13 cellular contexts compared by ENCODE assay signal in the genomic region with DNA sequence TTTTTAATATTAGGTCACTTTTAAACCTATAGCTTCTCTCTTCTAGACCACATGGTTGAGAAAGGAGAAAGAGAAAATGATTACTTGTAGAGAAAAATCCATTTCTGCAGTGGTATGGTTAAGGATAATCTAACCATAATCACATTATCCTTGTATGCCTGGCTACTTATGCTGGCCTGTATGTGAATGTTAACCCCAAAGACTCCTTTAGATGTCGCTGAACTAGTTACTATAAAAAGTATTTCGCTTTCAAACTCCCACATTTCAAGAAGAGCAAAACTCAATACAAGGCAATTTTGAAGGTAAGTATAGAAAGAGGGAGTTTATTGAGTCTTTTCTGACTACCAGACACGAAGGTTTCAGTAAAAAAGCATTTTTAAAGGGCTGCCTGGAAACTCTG. TPM values are rescaled to one million over a fixed set of nuclear protein-coding genes. Genes with fewer than 3 reads are reported as not detected.
DNase-seq lines count a peak whose midpoint lies in the region; ATAC-seq and TF ChIP-seq lines count a peak whose summit lies in the region.
"Had no signal": no experiment of that assay in that cellular context is flagged by ENCODE, and none has a peak within 500 bp of the region (broad histone marks: within the 10 kb centered on the region; RNA-seq: fewer than 3 reads in every experiment).

No MANE protein-coding gene starts in this region.

- H3K36me3 Mint-ChIP-seq in MCF 10A (ENCODE audit: insufficient read depth, unreplicated experiment) = peaks cover 7% of the 10 kb centered on the region
- H3K36me3 Mint-ChIP-seq in stimulated activated memory B cell treated with anti-CD40 and anti-IgM and Interleukin-4, amounts not matched to agents 10 μg/mL and 1 μg/mL and 100 μg/mL, for 72 hours = peaks cover 8% of the 10 kb centered on the region

- BruUV-seq in MCF 10A (replicated peaks; lab: Mats Ljungman, UMichigan) (TSS peak; percentile 29), mammary epithelial cell (replicated peaks; lab: Mats Ljungman, UMichigan) (no TSS peak)

- TF ChIP-seq CTCF in MCF 10A (IDR thresholded peaks at IDR 0.05; ENCODE audit: unreplicated experiment) (no peak), mammary epithelial cell (conservative IDR thresholded peaks at IDR 0.05 in 1 of 2, IDR thresholded peaks at IDR 0.05 in 1 of 2; ENCODE audit: extremely low read depth in 1 of 2, insufficient read depth in 1 of 2, low read depth in 1 of 2, low read length in 2 of 2) (no peak)

- intact Hi-C loops in MCF 10A (cut with micrococcal nuclease) = no loop called here
- intact Hi-C loops in mammary epithelial cell (cut with micrococcal nuclease) = loop anchor here (5.0 kb wide), 1 partner anchor 62 kb away; the partner anchor contains the start of gene PDHB

- H3K27ac Mint-ChIP-seq in MCF 10A (ENCODE audit: low read depth, unreplicated experiment) = no peak overlapping the region
- H3K27ac Mint-ChIP-seq in stimulated activated memory B cell treated with anti-CD40 and anti-IgM and Interleukin-4, amounts not matched to agents 10 μg/mL and 1 μg/mL and 100 μg/mL, for 72 hours = no peak overlapping the region

- no peak overlapping the region for H3K4me2 ChIP-seq in mammary epithelial cell (ENCODE audit: insufficient read depth, low read depth, low read length)

- CTCF ChIA-PET in MCF 10A (lab: Yijun Ruan, JAX) (interaction anchor here (0.7 to 5.7 kb wide), 12 partner anchors 11 to 187 kb away, joined by 3 to 60 read pairs (median 14); partner anchors contain the start of genes HTD2 and PXK), mammary epithelial cell (lab: Charles Lee; ENCODE audit: low non-redundant PET) (no interaction called here)

- H3K4me1 Mint-ChIP-seq in MCF 10A (ENCODE audit: insufficient read depth, unreplicated experiment) = peaks cover 30% of the 10 kb centered on the region
- H3K4me1 Mint-ChIP-seq in stimulated activated memory B cell treated with anti-CD40 and anti-IgM and Interleukin-4, amounts not matched to agents 10 μg/mL and 1 μg/mL and 100 μg/mL, for 72 hours = peaks cover 53% of the 10 kb centered on the region

- peaks cover 24% of the 10 kb centered on the region for H3K79me2 ChIP-seq in mammary epithelial cell (ENCODE audit: insufficient read depth, low read length)

- in situ Hi-C loops in mammary epithelial cell (cut with MboI; ENCODE audit: low sequenced_read_pairs in 2 of 2) = no loop called here

- H2AFZ ChIP-seq in mammary epithelial cell (ENCODE audit: low read depth, low read length) = no peak overlapping the region

- no peaks in the 10 kb centered on the region for H3K9me3 ChIP-seq in mammary epithelial cell (replicated peaks; ENCODE audit: insufficient read depth, low read length)
- H3K9me3 ChIP-seq in SK-N-MC (ENCODE audit: low read depth, low read length) = no peaks in the 10 kb centered on the region
- H3K9me3 ChIP-seq in iPS-18a (ENCODE audit: control insufficient read depth, low read depth, low read length) = no peaks in the 10 kb centered on the region
- H3K9me3 ChIP-seq: thyroid gland had no signal

- no peaks in the 10 kb centered on the region for H3K27me3 Mint-ChIP-seq in MCF 10A (ENCODE audit: insufficient read depth, unreplicated experiment)
- no peaks in the 10 kb centered on the region for H3K27me3 Mint-ChIP-seq in stimulated activated memory B cell treated with anti-CD40 and anti-IgM and Interleukin-4, amounts not matched to agents 10 μg/mL and 1 μg/mL and 100 μg/mL, for 72 hours

- POLR2A ChIA-PET in MCF 10A (lab: Yijun Ruan, JAX) = interaction anchor here (0.6 to 7.6 kb wide), 12 partner anchors 19 to 188 kb away, joined by 3 to 62 read pairs (median 5); partner anchors contain the start of genes ACOX2, HTD2, PDHB and RPP14

- no peaks in the 10 kb centered on the region for H4K20me1 ChIP-seq in mammary epithelial cell (ENCODE audit: insufficient read depth, low read length)

- H3K9me3 Mint-ChIP-seq in MCF 10A (ENCODE audit: unreplicated experiment) = no peaks in the 10 kb centered on the region
- no peaks in the 10 kb centered on the region for H3K9me3 Mint-ChIP-seq in stimulated activated memory B cell treated with anti-CD40 and anti-IgM and Interleukin-4, amounts not matched to agents 10 μg/mL and 1 μg/mL and 100 μg/mL, for 72 hours

- peaks cover 21% of the 10 kb centered on the region for H3K4me1 ChIP-seq in mammary epithelial cell (ENCODE audit: insufficient read depth, low read length)
- H3K4me1 ChIP-seq in iPS-18a (ENCODE audit: control insufficient read depth, low read depth, low read length) = peaks cover 51% of the 10 kb centered on the region

- H3K9ac ChIP-seq in mammary epithelial cell (ENCODE audit: insufficient read depth, low read length) (no peak overlapping the region), SK-N-MC (ENCODE audit: insufficient read length) (peak overlapping the region; percentile 41), iPS-18a (ENCODE audit: low read length) (no peak overlapping the region)

- ATAC-seq in stimulated activated memory B cell treated with anti-CD40 and anti-IgM and Interleukin-4, amounts not matched to agents 10 μg/mL and 1 μg/mL and 100 μg/mL, for 72 hours = no peak
- no peak for ATAC-seq in HG03565 (IDR thresholded peaks at IDR 0.05; ENCODE audit: unreplicated experiment)

- H3K4me3 ChIP-seq in mammary epithelial cell (replicated peaks in 1 of 3; ENCODE audit: insufficient read depth in 1 of 3, low read depth in 2 of 3, low read length in 3 of 3) = no peak overlapping the region
- H3K4me3 ChIP-seq in SK-N-MC = peak overlapping the region; percentile 81
- H3K4me3 ChIP-seq in iPS-18a (ENCODE audit: low read length) = peak overlapping the region; percentile 72

- H3K36me3 ChIP-seq in mammary epithelial cell (ENCODE audit: insufficient read depth, low read length) (no peaks in the 10 kb centered on the region), SK-N-MC (ENCODE audit: insufficient read depth, low read length) (no peaks in the 10 kb centered on the region), iPS-18a (ENCODE audit: control insufficient read depth, low read depth, low read length) (peaks cover under 1% of the 10 kb centered on the region)
- H3K36me3 ChIP-seq: thyroid gland had no signal

- DNase-seq in MCF 10A (ENCODE audit: unreplicated experiment) = no peak
- DNase-seq in mammary epithelial cell = no peak
- no peak for DNase-seq in SK-N-MC (ENCODE audit: low read depth, low spot score)
- no peak for DNase-seq in NCI-H2227 (lab: John Stamatoyannopoulos, UW; ENCODE audit: unreplicated experiment)
- no peak for DNase-seq in NCI-H748 treated with DMSO at 0.1 percent for 48 hours (lab: John Stamatoyannopoulos, UW)
- DNase-seq: cortex of kidney, H7, NCI-H1105 treated with DMSO at 0.1 percent for 48 hours, occipital lobe, thyroid gland had no signal

- no peaks in the 10 kb centered on the region for H3K27me3 ChIP-seq in mammary epithelial cell (ENCODE audit: insufficient read depth, low read length)
- no peaks in the 10 kb centered on the region for H3K27me3 ChIP-seq in iPS-18a (ENCODE audit: control insufficient read depth, insufficient read depth, low read length)
- H3K27me3 ChIP-seq: thyroid gland had no signal

- 69% methylated on average over 3 of the region's 3 CpGs for WGBS in mammary epithelial cell (ENCODE audit: low coverage, missing lambda C conversion rate)

- no peak overlapping the region for H3K27ac ChIP-seq in mammary epithelial cell (ENCODE audit: insufficient read depth, low read depth, low read length)
- H3K27ac ChIP-seq in SK-N-MC = no peak overlapping the region
- no peak overlapping the region for H3K27ac ChIP-seq in iPS-18a (ENCODE audit: low read length)
- H3K27ac ChIP-seq: thyroid gland had no signal

- dilution Hi-C loops in mammary epithelial cell (cut with HindIII; ENCODE audit: low sequenced_read_pairs) = loop anchor here (5.0 kb wide), 2 partner anchors 33 to 37 kb away; no protein-coding TSS in a partner anchor

- peak overlapping the region; percentile 78 for H3K4me3 Mint-ChIP-seq in MCF 10A (ENCODE audit: unreplicated experiment)
- H3K4me3 Mint-ChIP-seq in stimulated activated memory B cell treated with anti-CD40 and anti-IgM and Interleukin-4, amounts not matched to agents 10 μg/mL and 1 μg/mL and 100 μg/mL, for 72 hours = peak overlapping the region; percentile 29

RNA-seq across cellular contexts. Expression of gene KCTD6, which starts 2.2 kb away (rescaled TPM):
- total RNA-seq in MCF 10A (2022) = 9.9 and 10.6 TPM in 2 replicates
- total RNA-seq in mammary epithelial cell = 1 to 10 TPM; 2.7 to 5.6 TPM
- polyA plus RNA-seq in mammary epithelial cell = 4.5 TPM
- 6.4 TPM for polyA minus RNA-seq in mammary epithelial cell

RNA-seq across cellular contexts. Expression of gene ACOX2, which starts 42.9 kb away (rescaled TPM):
- 4.3 and 14.4 TPM in 2 replicates for total RNA-seq in MCF 10A (2022)
- 1 to 10 TPM in 1 of 2 donors, not detected in 1; 1.0 TPM for total RNA-seq in mammary epithelial cell
- 0.74 TPM for polyA plus RNA-seq in mammary epithelial cell
- polyA minus RNA-seq in mammary epithelial cell = 8.9 TPM

Comparison
In these comparisons a context has a peak if more than half of its experiments do, and no peak if none do; other contexts are left out.
1. H3K4me3 ChIP-seq: peak in SK-N-MC (single experiment) and iPS-18a (single experiment); none in mammary epithelial cell (0 of 3).